1 cellular context compared by ENCODE assay signal in genomic region chr9:136792321-136793062, GRCh38.
TF ChIP-seq lines count a peak whose summit lies in the region.

No MANE protein-coding gene starts in this region.

TF ChIP-seq in GM12878, 131 proteins besides CTCF, POLR2A, EP300 and RAD21:
- TF ChIP-seq GATAD2B (conservative IDR thresholded peaks at IDR 0.05; ENCODE audit: low read depth): no peak
- no peak for TF ChIP-seq ZZZ3 (IDR thresholded peaks at IDR 0.05; ENCODE audit: control insufficient read depth, insufficient read length, low read depth)
- TF ChIP-seq NR2F1 (conservative IDR thresholded peaks at IDR 0.05): no peak
- TF ChIP-seq SKIL (IDR thresholded peaks at IDR 0.05; ENCODE audit: low read depth, poor library complexity, severe bottlenecking): no peak
- no peak for TF ChIP-seq MEF2B (IDR thresholded peaks at IDR 0.05; ENCODE audit: partially characterized antibody, poor library complexity, severe bottlenecking)
- TF ChIP-seq ZNF622 (IDR thresholded peaks at IDR 0.05): no peak
- TF ChIP-seq SUPT20H (IDR thresholded peaks at IDR 0.05; ENCODE audit: borderline replicate concordance, control insufficient read depth, low read depth, low read length): no peak
- TF ChIP-seq NR2C2 (IDR thresholded peaks at IDR 0.05; ENCODE audit: borderline replicate concordance, control insufficient read depth, insufficient read length, low read depth): no peak
